ENCODE assay signal across 1 cellular context in the genomic region with DNA sequence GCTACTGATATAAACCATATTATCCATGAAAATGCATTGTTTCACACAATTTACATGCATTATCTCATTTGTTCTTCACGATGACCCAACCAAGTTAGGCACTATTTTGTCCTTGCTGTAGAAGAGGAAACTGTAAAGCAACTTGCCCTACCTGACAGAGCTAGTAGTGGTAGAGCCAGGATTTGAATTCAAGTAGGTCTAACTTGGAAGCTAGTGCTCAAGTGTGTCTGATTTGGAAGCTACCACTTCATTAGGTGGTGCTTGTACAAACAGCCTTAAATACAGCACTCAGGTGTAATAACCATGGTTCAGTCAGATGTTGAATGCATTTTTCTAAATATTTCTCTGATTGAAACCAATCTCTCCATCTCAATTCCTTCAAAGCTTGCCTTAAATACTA.
TF ChIP-seq lines count a peak whose summit lies in the region.

No MANE protein-coding gene starts in this region.

TF ChIP-seq in HepG2, 621 proteins besides CTCF, POLR2A, EP300 and RAD21 (continued from another document):
- TF ChIP-seq, protein P1, sequence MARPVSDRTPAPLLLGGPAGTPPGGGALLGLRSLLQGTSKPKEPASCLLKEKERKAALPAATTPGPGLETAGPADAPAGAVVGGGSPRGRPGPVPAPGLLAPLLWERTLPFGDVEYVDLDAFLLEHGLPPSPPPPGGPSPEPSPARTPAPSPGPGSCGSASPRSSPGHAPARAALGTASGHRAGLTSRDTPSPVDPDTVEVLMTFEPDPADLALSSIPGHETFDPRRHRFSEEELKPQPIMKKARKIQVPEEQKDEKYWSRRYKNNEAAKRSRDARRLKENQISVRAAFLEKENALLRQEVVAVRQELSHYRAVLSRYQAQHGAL (CRISPR knock-in tag; IDR thresholded peaks at IDR 0.05; ENCODE audit: not compliant biosample characterization) = no peak
